ENCODE assay signal across 23 cellular contexts in genomic region chr21:38664315-38664714, GRCh38.
"Had no signal": no experiment of that assay in that cellular context is flagged by ENCODE, and none has a peak within 500 bp of the region (broad histone marks: within the 10 kb centered on the region; RNA-seq: fewer than 3 reads in every experiment).

No MANE protein-coding gene starts in this region.

- H3K4me3 ChIP-seq: dorsolateral prefrontal cortex, gastrocnemius medialis, lower lobe of right lung, pancreas, right lobe of liver, suprapubic skin, transverse colon, upper lobe of right lung, uterus had no signal

- FAIRE-seq: colon, pancreas, small intestine had no signal

- DNase-seq: dorsolateral prefrontal cortex; effector CD4-positive, alpha-beta T cell; gastrocnemius medialis; immature natural killer cell; islet precursor cell; left ventricle myocardium superior; lower lobe of right lung; pancreas; right lobe of liver; small intestine; stimulated activated CD4-positive, alpha-beta T cell treated with anti-CD3 and anti-CD28 coated beads, Interleukin-12 subunit alpha, Interleukin-12 subunit beta, amount 100 ng/mL, for 4 hours; stimulated activated CD4-positive, alpha-beta T cell treated with anti-CD3 and anti-CD28 coated beads, Interleukin-1b, Interleukin-23, amount 100 ng/mL, for 48 hours; stimulated activated CD4-positive, alpha-beta T cell treated with anti-CD3 and anti-CD28 coated beads, Interleukin-4, amount 100 ng/mL, for 1 hour; stimulated activated CD8-positive, alpha-beta memory T cell treated with anti-CD3 and anti-CD28 coated beads, Interleukin-4, amount 100 ng/mL, for 48 hours; stimulated activated naive CD4-positive, alpha-beta T cell; stimulated activated naive CD8-positive, alpha-beta T cell treated with anti-CD3 and anti-CD28 coated beads, Interleukin-15, amount 100 ng/mL, for 72 hours; transverse colon; upper lobe of right lung; uterus had no signal

- H3K27ac ChIP-seq: dorsolateral prefrontal cortex, epithelial cell of prostate, gastrocnemius medialis, lower lobe of right lung, neutrophil, pancreas, right lobe of liver, suprapubic skin, transverse colon, upper lobe of right lung had no signal

- H3K36me3 ChIP-seq: gastrocnemius medialis, lower lobe of right lung, neutrophil, pancreas, right lobe of liver, suprapubic skin, transverse colon, upper lobe of right lung, uterus had no signal

- H3K9me3 ChIP-seq: gastrocnemius medialis, lower lobe of right lung, neutrophil, pancreas, right lobe of liver, suprapubic skin, transverse colon, upper lobe of right lung, uterus had no signal
